8 cellular contexts compared by ENCODE assay signal in genomic region chr15:62060116-62060895, GRCh38. TPM values are rescaled to one million over a fixed set of nuclear protein-coding genes. Genes with fewer than 3 reads are reported as not detected.
DNase-seq lines count a peak whose midpoint lies in the region; ATAC-seq lines count a peak whose summit lies in the region.

TSS of gene VPS13C (minus strand) at chr15:62060447. CDS start at chr15:62060374, 73 bp downstream.

- H4K8ac ChIP-seq in mesendoderm (ENCODE audit: low read depth, low read length) = no peak within 1 kb of the TSS

- H3K4me1 Mint-ChIP-seq in effector memory CD8-positive, alpha-beta T cell (ENCODE audit: low read depth in 2 of 2) = peaks cover 28 to 48% of the 10 kb centered on the region in 2 donors

- H3K27ac ChIP-seq in mesendoderm (ENCODE audit: low read depth, low read length) = peak within 1 kb of the TSS; percentile 25

- peak within 1 kb of the TSS; percentile 88 for H3K4me2 ChIP-seq in mesendoderm (ENCODE audit: low read length)

- H4K5ac ChIP-seq in mesendoderm (ENCODE audit: low read length) = no peak within 1 kb of the TSS

- WGBS in mesendoderm (ENCODE audit: extremely low coverage, insufficient coverage, low lambda C conversion rate) = no CpG with 5 or more reads among the region's 73 CpGs

- H3K4me1 ChIP-seq in mesendoderm (ENCODE audit: control insufficient read depth, low read depth, low read length) = no peaks in the 10 kb centered on the region

- H3K36me3 Mint-ChIP-seq in effector memory CD8-positive, alpha-beta T cell (ENCODE audit: insufficient read depth) = peaks cover 26% of the 10 kb centered on the region

- no peak within 1 kb of the TSS for H2BK120ac ChIP-seq in mesendoderm (ENCODE audit: low read depth, low read length)

- no peaks in the 10 kb centered on the region for H3K79me1 ChIP-seq in mesendoderm (ENCODE audit: low read length)

- peak within 1 kb of the TSS; percentile 97 to 98 for H3K27ac Mint-ChIP-seq in effector memory CD8-positive, alpha-beta T cell

- H3K9ac ChIP-seq in mesendoderm (ENCODE audit: low read length) = peak within 1 kb of the TSS; percentile 76

- no peak within 1 kb of the TSS for H3K23ac ChIP-seq in mesendoderm (ENCODE audit: low read length)

- no peaks in the 10 kb centered on the region for H3K9me3 Mint-ChIP-seq in effector memory CD8-positive, alpha-beta T cell

- no peak within 1 kb of the TSS for H2BK5ac ChIP-seq in mesendoderm (ENCODE audit: low read length)

- peaks cover 12% of the 10 kb centered on the region for H3K27me3 ChIP-seq in mesendoderm (ENCODE audit: insufficient read depth, low read length, poor library complexity)

- H3K56ac ChIP-seq in mesendoderm (ENCODE audit: low read length) = peak within 1 kb of the TSS; percentile 83

- H3K4me3 ChIP-seq in mesendoderm (ENCODE audit: low read length) = peak within 1 kb of the TSS; percentile 65

- no peak within 1 kb of the TSS for H2AK5ac ChIP-seq in mesendoderm (ENCODE audit: low read length)

- H3K79me2 ChIP-seq in mesendoderm (ENCODE audit: control insufficient read depth, insufficient read depth, low read length) = no peaks in the 10 kb centered on the region

- no peaks in the 10 kb centered on the region for H3K36me3 ChIP-seq in mesendoderm (ENCODE audit: control insufficient read depth, insufficient read depth, low read length)

- ATAC-seq in GM19468 (IDR thresholded peaks at IDR 0.05; ENCODE audit: extremely low read depth, unreplicated experiment) = peak; percentile 79
- peak; percentile 85 for ATAC-seq in effector memory CD8-positive, alpha-beta T cell (replicated peaks)

- DNase-seq in COR-L47 (lab: John Stamatoyannopoulos, UW) = peak; percentile 92
- peak; percentile 71 for DNase-seq in HS-5 (ENCODE audit: low read depth)
- peak; percentile 98 for DNase-seq in NOMO-1 (lab: John Stamatoyannopoulos, UW; ENCODE audit: unreplicated experiment in 2 of 2)
- DNase-seq in activated CD8-positive, alpha-beta memory T cell treated with anti-CD3 and anti-CD28 coated beads for 4 hours (ENCODE audit: low read depth in 2 of 2) = peak; percentile 81 to 82
- DNase-seq in effector memory CD8-positive, alpha-beta T cell = peak; percentile 88 to 91 (median 89)
- DNase-seq in mesendoderm = peak; percentile 97
- peak; percentile 78 for DNase-seq in stimulated activated CD8-positive, alpha-beta memory T cell treated with anti-CD3 and anti-CD28 coated beads, Interleukin-15, amount 100 ng/mL, for 1 hour (ENCODE audit: low read depth)

- H3K4ac ChIP-seq in mesendoderm (ENCODE audit: low read depth, low read length) = no peak within 1 kb of the TSS

- H2BK15ac ChIP-seq in mesendoderm (replicated peaks; ENCODE audit: low read depth) = no peak within 1 kb of the TSS

- peak within 1 kb of the TSS; percentile 35 for H3K18ac ChIP-seq in mesendoderm (ENCODE audit: low read length)

- H3K4me3 Mint-ChIP-seq in effector memory CD8-positive, alpha-beta T cell = peak within 1 kb of the TSS; percentile 97 to 99

- H3K27me3 Mint-ChIP-seq in effector memory CD8-positive, alpha-beta T cell = no peaks in the 10 kb centered on the region

RNA-seq across cellular contexts. Expression of gene VPS13C, which starts in this region (rescaled TPM):
- 2.4 TPM for polyA plus RNA-seq in mesendoderm (2013, experiment 1 of 2)
- polyA plus RNA-seq in mesendoderm (2013, experiment 2 of 2) = 2.5 TPM

Comparison
In these comparisons a context has a peak if more than half of its experiments do, and no peak if none do; other contexts are left out.
1. Peak in every context shown above with its lines: DNase-seq, ATAC-seq, H3K4me3 ChIP-seq and H3K27ac ChIP-seq.